ENCODE assay signal across 8 cellular contexts in genomic region chr10:26269754-26270153, GRCh38. TPM values are rescaled to one million over a fixed set of nuclear protein-coding genes. Genes with fewer than 3 reads are reported as not detected.
DNase-seq lines count a peak whose midpoint lies in the region; ATAC-seq, FAIRE-seq and TF ChIP-seq lines count a peak whose summit lies in the region.

No MANE protein-coding gene starts in this region.

- H3K36me3 ChIP-seq in left ventricle myocardium inferior = no peaks in the 10 kb centered on the region
- H3K36me3 ChIP-seq in H1 (ENCODE audit: control insufficient read depth in 2 of 4, insufficient read depth in 4 of 4, low read length in 3 of 4) = no peaks in the 10 kb centered on the region

- no peak overlapping the region for H3K27ac Mint-ChIP-seq in T-cell

- H3K23me2 ChIP-seq in H1 (ENCODE audit: low read depth, low read length) = no peaks in the 10 kb centered on the region

- no peak overlapping the region for H3K18ac ChIP-seq in H1 (ENCODE audit: extremely low read depth, low read length)

- H2BK5ac ChIP-seq in H1 (ENCODE audit: low read depth, low read length) = no peak overlapping the region

- DNase-seq in left ventricle myocardium inferior (no peak), left ventricle myocardium superior (no peak), NCI-H460 (ENCODE audit: extremely low read depth, low read depth) (peak; percentile 22), H1 (ENCODE audit: low read depth in 1 of 2, low spot score in 2 of 2) (no peak), urothelium cell line (ENCODE audit: low spot score) (peak; percentile 52), T-cell (no peak), Right ventricle myocardium inferior (ENCODE audit: missing footprints) (no peak)
- DNase-seq in central memory CD4-positive, alpha-beta T cell = no peak

- no peaks in the 10 kb centered on the region for H3K79me2 ChIP-seq in H1 (ENCODE audit: control insufficient read depth in 1 of 2, insufficient read depth in 2 of 2, low read length in 2 of 2)

- no peaks in the 10 kb centered on the region for H4K20me1 ChIP-seq in H1 (replicated peaks in 1 of 2; ENCODE audit: control insufficient read depth in 1 of 2, insufficient read depth in 2 of 2, low read length in 2 of 2)

- H3K4me3 ChIP-seq in left ventricle myocardium inferior (no peak overlapping the region), H1 (ENCODE audit: extremely low read depth in 1 of 4, insufficient read depth in 2 of 4, low read depth in 3 of 4, low read length in 4 of 4) (no peak overlapping the region)

- no peaks in the 10 kb centered on the region for H3K9me3 Mint-ChIP-seq in T-cell

- no peak overlapping the region for H3K23ac ChIP-seq in H1 (ENCODE audit: insufficient read length)

- no peak overlapping the region for H3K9ac ChIP-seq in H1 (replicated peaks in 1 of 4; ENCODE audit: extremely low read depth in 1 of 4, low read depth in 3 of 4, low read length in 3 of 4)

- TF ChIP-seq POLR2A in H1 (IDR thresholded peaks at IDR 0.05; ENCODE audit: control extremely low read depth in 1 of 2, low read depth in 2 of 2, low read length in 2 of 2) = no peak

- no peak overlapping the region for H2AK5ac ChIP-seq in H1 (ENCODE audit: low read depth, low read length)

- no peak overlapping the region for H4K8ac ChIP-seq in H1 (ENCODE audit: extremely low read depth, insufficient read depth, low read length)

- no peak overlapping the region for H2BK20ac ChIP-seq in H1 (ENCODE audit: low read length)

- H3K27me3 ChIP-seq in left ventricle myocardium inferior (ENCODE audit: low read depth) (peaks cover 31% of the 10 kb centered on the region), H1 (replicated peaks in 1 of 4; ENCODE audit: control insufficient read depth in 3 of 4, extremely low read depth in 1 of 4, insufficient read depth in 3 of 4, low read length in 3 of 4) (no peaks in the 10 kb centered on the region)

- intact Hi-C loops in left ventricle myocardium inferior (cut with micrococcal nuclease) (no loop called here), left ventricle myocardium superior (cut with micrococcal nuclease) (no loop called here), Right ventricle myocardium inferior (cut with DNase I) (loop anchor here (10.0 kb wide), 1 partner anchor 395 kb away; no protein-coding TSS in a partner anchor)

- no peaks in the 10 kb centered on the region for H3K9me3 ChIP-seq in left ventricle myocardium inferior (replicated peaks)
- no peaks in the 10 kb centered on the region for H3K9me3 ChIP-seq in H1 (ENCODE audit: insufficient read depth in 2 of 2, low read depth in 1 of 2, low read length in 1 of 2)

- no peak for TF ChIP-seq EP300 in H1 (IDR thresholded peaks at IDR 0.05; ENCODE audit: borderline replicate concordance in 1 of 2, low read depth in 2 of 2, low read length in 2 of 2)

- H3K36me3 Mint-ChIP-seq in T-cell = no peaks in the 10 kb centered on the region

- H3K4me2 ChIP-seq in H1 (ENCODE audit: insufficient read depth in 1 of 2, low read depth in 2 of 2, low read length in 2 of 2) = no peak overlapping the region

- no peak overlapping the region for H2AFZ ChIP-seq in H1 (ENCODE audit: low read length)

- peak; percentile 88 to 91 for TF ChIP-seq RAD21 in H1 (IDR thresholded peaks at IDR 0.05 in 1 of 2, conservative IDR thresholded peaks at IDR 0.05 in 1 of 2; ENCODE audit: low read depth in 2 of 2, low read length in 2 of 2)

- POLR2A ChIA-PET in H1 (lab: Charles Lee; ENCODE audit: partially characterized antibody) (no interaction called here), T-cell (lab: Charles Lee) (no interaction called here)

- CTCF ChIA-PET in H1 (lab: Charles Lee; ENCODE audit: partially characterized antibody) = interaction anchor here (0.7 to 5.3 kb wide), 26 partner anchors 8 to 568 kb away, joined by 3 to 43 read pairs (median 4); no protein-coding TSS in a partner anchor
- CTCF ChIA-PET in T-cell (lab: Charles Lee) = no interaction called here

- no peak overlapping the region for H4K5ac ChIP-seq in H1 (ENCODE audit: insufficient read length, low read depth, low read length)

- no peak overlapping the region for H3K56ac ChIP-seq in H1 (replicated peaks; ENCODE audit: insufficient read length, low read depth, low read length)

- WGBS in H1 (ENCODE audit: extremely low coverage in 1 of 2, insufficient coverage in 1 of 2, insufficient read length in 1 of 2, insufficient replicate concordance in 2 of 2, low coverage in 1 of 2, low lambda C conversion rate in 2 of 2, missing lambda C conversion rate in 1 of 2), 2 experiments = 50% methylated on average over 8 of the region's 8 CpGs; no CpG with 5 or more reads in 1 of the 2 experiments

- peaks cover 9 to 18% of the 10 kb centered on the region in 2 donors for H3K27me3 Mint-ChIP-seq in T-cell

- H3K4me3 Mint-ChIP-seq in T-cell = no peak overlapping the region

- ATAC-seq in left ventricle myocardium superior (no peak), T-cell (replicated peaks in 1 of 4) (no peak), Right ventricle myocardium inferior (no peak)

- H4K91ac ChIP-seq in H1 (replicated peaks; ENCODE audit: insufficient read length, low read length) = no peak overlapping the region

- no peak overlapping the region for H3K14ac ChIP-seq in H1 (ENCODE audit: insufficient read length)

- no peak overlapping the region for H2BK15ac ChIP-seq in H1 (ENCODE audit: low read length)

- H3K4me1 Mint-ChIP-seq in T-cell = no peaks in the 10 kb centered on the region

- H2BK12ac ChIP-seq in H1 (ENCODE audit: low read depth, low read length) = no peak overlapping the region

- H3K27ac ChIP-seq in left ventricle myocardium inferior (replicated peaks) = no peak overlapping the region
- no peak overlapping the region for H3K27ac ChIP-seq in H1 (ENCODE audit: low read depth, low read length)

- H2BK120ac ChIP-seq in H1 (replicated peaks; ENCODE audit: low read depth, low read length) = no peak overlapping the region

- H3K4me1 ChIP-seq in left ventricle myocardium inferior = no peaks in the 10 kb centered on the region
- peaks cover 0 to 2% (median under 1%) of the 10 kb centered on the region in 4 experiments; a peak in 3 of 7 replicates for H3K4me1 ChIP-seq in H1 (replicated peaks in 1 of 4; ENCODE audit: control insufficient read depth in 3 of 4, insufficient read depth in 4 of 4, low read length in 3 of 4)

- TF ChIP-seq CTCF in left ventricle myocardium inferior (IDR thresholded peaks at IDR 0.05; ENCODE audit: borderline replicate concordance) (peak; percentile 28), H1 (IDR thresholded peaks at IDR 0.05; ENCODE audit: control extremely low read depth in 1 of 3, insufficient read depth in 1 of 3, low read depth in 1 of 3, low read length in 3 of 3) (peak in 2 of 3 experiments; percentile 63 to 79; a peak in 3 of 4 replicates)

- no peaks in the 10 kb centered on the region for H3K79me1 ChIP-seq in H1 (ENCODE audit: low read depth, low read length)

- H3K4ac ChIP-seq in H1 (replicated peaks; ENCODE audit: insufficient read length, low read depth, low read length) = no peak overlapping the region

- FAIRE-seq in H1 (lab: Jason Lieb, UNC) = peak; percentile 95
- FAIRE-seq in urothelium cell line (lab: Jason Lieb, UNC) = peak; percentile 87

TF ChIP-seq in H1, 55 proteins besides CTCF, POLR2A, EP300 and RAD21:
- TF ChIP-seq YY1 (IDR thresholded peaks at IDR 0.05; ENCODE audit: low read depth, low read length) (peak; percentile 9; the same call in 1 of the 2 replicates), CHD1 (IDR thresholded peaks at IDR 0.05; ENCODE audit: low read depth, low read length) (no peak)

RNA-seq across cellular contexts. Expression of gene GAD2, which starts 53.2 kb away (rescaled TPM):
- total RNA-seq in left ventricle myocardium inferior (not detected), left ventricle myocardium superior (not detected), T-cell (not detected), Right ventricle myocardium inferior (not detected)
- total RNA-seq in NCI-H460 (2014; rRNA removed; shearing (Covaris generic)) = not detected in 2 replicates
- not detected in 2 replicates for polyA plus RNA-seq in NCI-H460 (2014; cell fraction: nucleus; rRNA removed)
- 0.27 and 0.47 TPM in 2 replicates for total RNA-seq in H1 (2021; fragmentation: NEBNext Ultra II Directional; extraction: Animal tissue kit (Norgen Biotek cat#: 25700))
- 0.30 and 0.46 TPM in 2 replicates for polyA plus RNA-seq in H1 (2011; rRNA removed)
- 0.31 TPM for polyA plus RNA-seq in H1 (2011; cell fraction: cytosol; rRNA removed)
- polyA plus RNA-seq in H1 (2011; cell fraction: nucleus; rRNA removed) = 0.36 TPM
- 0.03 to 0.66 TPM (median 0.20 TPM) in 4 replicates for polyA plus RNA-seq in H1 (2012, experiment 1 of 2)
- polyA plus RNA-seq in H1 (2012, experiment 2 of 2) = 0.31 TPM
- 1.6 TPM for polyA plus RNA-seq in H1 (2013, experiment 1 of 2)
- 0.94 TPM for polyA plus RNA-seq in H1 (2013, experiment 2 of 2)
- not detected in 2 replicates for polyA minus RNA-seq in H1 (2011; rRNA and poly(A)+ RNA removed)
- not detected for polyA minus RNA-seq in H1 (2011; cell fraction: cytosol; rRNA and poly(A)+ RNA removed)
- not detected for polyA minus RNA-seq in H1 (2011; cell fraction: nucleus; rRNA and poly(A)+ RNA removed)

Comparison
In these comparisons a context has a peak if more than half of its experiments do, and no peak if none do; other contexts are left out.
1. DNase-seq: peak in NCI-H460 (single experiment) and urothelium cell line (single experiment); none in left ventricle myocardium inferior (single experiment), left ventricle myocardium superior (single experiment), H1 (0 of 2), central memory CD4-positive, alpha-beta T cell (single experiment), T-cell (0 of 34) and Right ventricle myocardium inferior (single experiment).